In genomic region chr1:2349821-2350220, GRCh38 we compare ENCODE assay signal across 20 cellular contexts.
"Had no signal": no experiment of that assay in that cellular context is flagged by ENCODE, and none has a peak within 500 bp of the region (broad histone marks: within the 10 kb centered on the region; RNA-seq: fewer than 3 reads in every experiment).

No MANE protein-coding gene starts in this region.

- H3K27me3 ChIP-seq: breast epithelium, neutrophil, tibial artery had no signal

- DNase-seq: activated CD4-positive, alpha-beta T cell treated with anti-CD3 and anti-CD28 coated beads, Interleukin-2, amount 50 U/mL, for 1 hour; activated effector memory CD4-positive, alpha-beta T cell treated with Interleukin-2 at 50 U/mL for 16 hours; activated naive CD4-positive, alpha-beta T cell treated with anti-CD3 and anti-CD28 coated beads, Interleukin-2, amount 10 ng/mL, durations not matched to agents 7 days and 5 days; activated T-cell treated with anti-CD3 and anti-CD28 coated beads, Interleukin-2, amount 50 U/mL, for 4 hours; cerebellar nuclear complex; cortex of kidney; erythroblast; foreskin melanocyte; hypothalamus; islet precursor cell; naive B cell; stimulated activated CD4-positive, alpha-beta T cell treated with anti-CD3 and anti-CD28 coated beads, Interleukin-2, amount 100 ng/mL, for 24 hours; stimulated activated naive CD4-positive, alpha-beta T cell treated with Interleukin-2 at 50 U/mL for 16 hours had no signal

- H3K9me3 ChIP-seq: breast epithelium, left lung, mucosa of descending colon, neutrophil, tibial artery had no signal

- H3K27ac ChIP-seq: breast epithelium, left lung, neutrophil, parathyroid adenoma, tibial artery had no signal

- H3K4me3 ChIP-seq: breast epithelium, left lung, mucosa of descending colon, tibial artery had no signal

- H2AFZ ChIP-seq: parathyroid adenoma had no signal

- H3K36me3 Mint-ChIP-seq: activated naive CD4-positive, alpha-beta T cell treated with anti-CD3 and anti-CD28 coated beads, Interleukin-2, amount 10 ng/mL, durations not matched to agents 7 days and 5 days; memory B cell; naive B cell had no signal

- H3K4me3 Mint-ChIP-seq: activated naive CD4-positive, alpha-beta T cell treated with anti-CD3 and anti-CD28 coated beads, Interleukin-2, amount 10 ng/mL, durations not matched to agents 7 days and 5 days; activated T-cell treated with anti-CD3 and anti-CD28 coated beads, Interleukin-2, amount 50 U/mL, for 4 hours; memory B cell; naive B cell had no signal

- H3K4me1 Mint-ChIP-seq: activated naive CD4-positive, alpha-beta T cell treated with anti-CD3 and anti-CD28 coated beads, Interleukin-2, amount 10 ng/mL, durations not matched to agents 7 days and 5 days had no signal

- H3K36me3 ChIP-seq: breast epithelium, left lung, neutrophil, tibial artery had no signal

- ATAC-seq: activated T-cell treated with anti-CD3 and anti-CD28 coated beads, Interleukin-2, amount 50 U/mL, for 4 hours; left lung; mucosa of descending colon had no signal

- H3K9me3 Mint-ChIP-seq: activated naive CD4-positive, alpha-beta T cell treated with anti-CD3 and anti-CD28 coated beads, Interleukin-2, amount 10 ng/mL, durations not matched to agents 7 days and 5 days; activated T-cell treated with anti-CD3 and anti-CD28 coated beads, Interleukin-2, amount 50 U/mL, for 4 hours; memory B cell; naive B cell had no signal

- H3K27ac Mint-ChIP-seq: activated naive CD4-positive, alpha-beta T cell treated with anti-CD3 and anti-CD28 coated beads, Interleukin-2, amount 10 ng/mL, durations not matched to agents 7 days and 5 days; memory B cell had no signal

- H3K9ac ChIP-seq: parathyroid adenoma had no signal

- H3K4me1 ChIP-seq: breast epithelium, left lung, parathyroid adenoma had no signal

- H3K79me2 ChIP-seq: parathyroid adenoma had no signal

- H3K27me3 Mint-ChIP-seq: naive B cell had no signal
